In genomic region chrX:109600114-109600710, GRCh38 we compare ENCODE assay signal across 9 cellular contexts. TPM values are rescaled to one million over a fixed set of nuclear protein-coding genes. Genes with fewer than 3 reads are reported as not detected.
A peak's percentile ranks its signal among the peaks of the same experiment; 100 is the strongest.
DNase-seq lines count a peak whose midpoint lies in the region; ATAC-seq and TF ChIP-seq lines count a peak whose summit lies in the region.
"Had no signal": no experiment of that assay in that cellular context is flagged by ENCODE, and none has a peak within 500 bp of the region (broad histone marks: within the 10 kb centered on the region; RNA-seq: fewer than 3 reads in every experiment).

No MANE protein-coding gene starts in this region.

- WGBS in gastroesophageal sphincter (ENCODE audit: low coverage in 1 of 2), 2 donors: 0 to 34% methylated on average over 10 to 11 of the region's 18 CpGs

- H3K27ac ChIP-seq in right atrium auricular region (no peak overlapping the region), gastroesophageal sphincter (no peak overlapping the region)

- no peak overlapping the region for H3K4me3 ChIP-seq in right atrium auricular region
- no peak overlapping the region for H3K4me3 ChIP-seq in astrocyte of the cerebellum (ENCODE audit: low read depth, low read length)
- H3K4me3 ChIP-seq in gastroesophageal sphincter: no peak overlapping the region
- H3K4me3 ChIP-seq: mucosa of descending colon had no signal

- no peak for TF ChIP-seq CTCF in right atrium auricular region (IDR thresholded peaks at IDR 0.05)
- no peak for TF ChIP-seq CTCF in astrocyte of the cerebellum (IDR thresholded peaks at IDR 0.05; ENCODE audit: low read depth, low read length, missing control alignments)
- no peak for TF ChIP-seq CTCF in gastroesophageal sphincter (IDR thresholded peaks at IDR 0.05)

- H3K27me3 ChIP-seq in right atrium auricular region (no peaks in the 10 kb centered on the region), gastroesophageal sphincter (no peaks in the 10 kb centered on the region)

- H3K36me3 ChIP-seq in right atrium auricular region: no peaks in the 10 kb centered on the region
- H3K36me3 ChIP-seq in gastroesophageal sphincter: no peaks in the 10 kb centered on the region

- TF ChIP-seq EP300 in gastroesophageal sphincter (IDR thresholded peaks at IDR 0.05): no peak

- in situ Hi-C loops in astrocyte of the cerebellum (cut with HindIII; ENCODE audit: low sequenced_read_pairs): no loop called here

- H3K9me3 ChIP-seq in right atrium auricular region (peaks cover 0 to 1% of the 10 kb centered on the region in 2 donors), gastroesophageal sphincter (no peaks in the 10 kb centered on the region)
- H3K9me3 ChIP-seq: mucosa of descending colon had no signal

- ATAC-seq in Right ventricle myocardium superior (ENCODE audit: poor library complexity): peak; percentile 51
- no peak for ATAC-seq in GM21619 (IDR thresholded peaks at IDR 0.05; ENCODE audit: unreplicated experiment)
- ATAC-seq in gastroesophageal sphincter: no peak
- ATAC-seq in HG03175 (IDR thresholded peaks at IDR 0.05; ENCODE audit: unreplicated experiment): no peak
- ATAC-seq: mucosa of descending colon had no signal

- intact Hi-C loops in Right ventricle myocardium superior (cut with DNase I): no loop called here

- DNase-seq in Right ventricle myocardium superior: peak; percentile 53
- DNase-seq in right atrium auricular region (ENCODE audit: low spot score): no peak
- peak; percentile 20 for DNase-seq in astrocyte of the cerebellum (ENCODE audit: low read depth)
- peak; percentile 49 for DNase-seq in left kidney (ENCODE audit: low read depth, low spot score)
- no peak for DNase-seq in activated CD4-positive, CD25-positive, alpha-beta regulatory T cell treated with anti-CD3 and anti-CD28 coated beads, Interleukin-2, amount 50 U/mL, for 72 hours

- no peaks in the 10 kb centered on the region for H3K4me1 ChIP-seq in right atrium auricular region
- no peaks in the 10 kb centered on the region for H3K4me1 ChIP-seq in gastroesophageal sphincter

- TF ChIP-seq POLR2A in gastroesophageal sphincter (IDR thresholded peaks at IDR 0.05): no peak

RNA-seq across cellular contexts. Expression of gene KCNE5, which starts 24.8 kb away (rescaled TPM):
- total RNA-seq in Right ventricle myocardium superior (0.24 TPM), right atrium auricular region (under 1 TPM in 1 of 2 donors, not detected in 1; 0.63 TPM), gastroesophageal sphincter (under 1 TPM in 2 of 4 donors, not detected in 2; 0.35 to 0.42 TPM)
- total RNA-seq: mucosa of descending colon had no signal

Comparison
In these comparisons a context has a peak if more than half of its experiments do, and no peak if none do; other contexts are left out.
1. DNase-seq: peak in Right ventricle myocardium superior (single experiment), astrocyte of the cerebellum (single experiment) and left kidney (single experiment); none in right atrium auricular region (single experiment) and activated CD4-positive, CD25-positive, alpha-beta regulatory T cell treated with anti-CD3 and anti-CD28 coated beads, Interleukin-2, amount 50 U/mL, for 72 hours (single experiment).